1 cellular context compared by ENCODE assay signal in genomic region chr2:170842785-170843184, GRCh38.
TF ChIP-seq lines count a peak whose summit lies in the region.

No MANE protein-coding gene starts in this region.

TF ChIP-seq in K562, 482 proteins besides CTCF, POLR2A, EP300 and RAD21 (continued from another document):
- TF ChIP-seq ZNF655 (CRISPR knock-in tag; IDR thresholded peaks at IDR 0.05) (no peak), ZNF143 (CRISPR knock-in tag; IDR thresholded peaks at IDR 0.05) (no peak), TCF7L2 (IDR thresholded peaks at IDR 0.05; ENCODE audit: low read depth, low read length) (no peak), PYGO2 (tag; IDR thresholded peaks at IDR 0.05) (no peak), NR0B1 (IDR thresholded peaks at IDR 0.05; ENCODE audit: partially characterized antibody) (no peak), WHSC1 (IDR thresholded peaks at IDR 0.05; ENCODE audit: low read length) (no peak), CHD2 (IDR thresholded peaks at IDR 0.05; ENCODE audit: low read depth, low read length) (no peak), DDX20 (tag; IDR thresholded peaks at IDR 0.05; ENCODE audit: low read depth) (no peak)
- TF ChIP-seq, protein P1, sequence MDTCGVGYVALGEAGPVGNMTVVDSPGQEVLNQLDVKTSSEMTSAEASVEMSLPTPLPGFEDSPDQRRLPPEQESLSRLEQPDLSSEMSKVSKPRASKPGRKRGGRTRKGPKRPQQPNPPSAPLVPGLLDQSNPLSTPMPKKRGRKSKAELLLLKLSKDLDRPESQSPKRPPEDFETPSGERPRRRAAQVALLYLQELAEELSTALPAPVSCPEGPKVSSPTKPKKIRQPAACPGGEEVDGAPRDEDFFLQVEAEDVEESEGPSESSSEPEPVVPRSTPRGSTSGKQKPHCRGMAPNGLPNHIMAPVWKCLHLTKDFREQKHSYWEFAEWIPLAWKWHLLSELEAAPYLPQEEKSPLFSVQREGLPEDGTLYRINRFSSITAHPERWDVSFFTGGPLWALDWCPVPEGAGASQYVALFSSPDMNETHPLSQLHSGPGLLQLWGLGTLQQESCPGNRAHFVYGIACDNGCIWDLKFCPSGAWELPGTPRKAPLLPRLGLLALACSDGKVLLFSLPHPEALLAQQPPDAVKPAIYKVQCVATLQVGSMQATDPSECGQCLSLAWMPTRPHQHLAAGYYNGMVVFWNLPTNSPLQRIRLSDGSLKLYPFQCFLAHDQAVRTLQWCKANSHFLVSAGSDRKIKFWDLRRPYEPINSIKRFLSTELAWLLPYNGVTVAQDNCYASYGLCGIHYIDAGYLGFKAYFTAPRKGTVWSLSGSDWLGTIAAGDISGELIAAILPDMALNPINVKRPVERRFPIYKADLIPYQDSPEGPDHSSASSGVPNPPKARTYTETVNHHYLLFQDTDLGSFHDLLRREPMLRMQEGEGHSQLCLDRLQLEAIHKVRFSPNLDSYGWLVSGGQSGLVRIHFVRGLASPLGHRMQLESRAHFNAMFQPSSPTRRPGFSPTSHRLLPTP (IDR thresholded peaks at IDR 0.05; ENCODE audit: borderline replicate concordance, extremely low read depth, insufficient read length): no peak
